Comparison of ENCODE assay signal across 9 cellular contexts in the genomic region with DNA sequence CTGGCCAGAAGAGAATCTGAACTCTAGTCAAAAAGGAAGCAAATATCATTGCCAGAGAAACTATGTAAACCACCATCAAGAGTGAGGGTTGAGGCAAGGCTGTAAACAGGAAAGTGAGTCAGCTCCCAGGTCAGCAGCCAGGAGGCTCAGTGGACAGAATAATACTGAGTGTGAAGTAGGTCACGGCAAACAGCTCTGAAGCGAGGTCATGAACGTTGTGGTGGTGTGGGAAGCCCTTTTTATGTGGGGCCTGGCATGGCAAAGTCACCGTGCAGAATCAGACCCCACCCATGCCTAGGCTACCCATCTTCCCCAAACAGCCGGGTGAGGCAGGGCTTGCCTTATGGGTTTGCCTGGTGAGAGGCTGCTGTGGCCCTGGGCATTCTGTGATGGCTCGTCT. TPM values are rescaled to one million over a fixed set of nuclear protein-coding genes. Genes with fewer than 3 reads are reported as not detected.
DNase-seq lines count a peak whose midpoint lies in the region; ATAC-seq and TF ChIP-seq lines count a peak whose summit lies in the region.
"Had no signal": no experiment of that assay in that cellular context is flagged by ENCODE, and none has a peak within 500 bp of the region (broad histone marks: within the 10 kb centered on the region; RNA-seq: fewer than 3 reads in every experiment).

No MANE protein-coding gene starts in this region.

- H3K27ac Mint-ChIP-seq in Calu3 (ENCODE audit: unreplicated experiment), result peak overlapping the region; percentile 62
- H3K27ac Mint-ChIP-seq: memory B cell had no signal

- peaks cover 30% of the 10 kb centered on the region for H3K4me1 Mint-ChIP-seq in Calu3 (ENCODE audit: low read depth, unreplicated experiment)

- intact Hi-C loops in Calu3 (cut with micrococcal nuclease; ENCODE audit: unreplicated experiment), result no loop called here

- H3K27me3 Mint-ChIP-seq in Calu3 (ENCODE audit: unreplicated experiment), result no peaks in the 10 kb centered on the region
- H3K27me3 Mint-ChIP-seq: memory B cell had no signal

- no peaks in the 10 kb centered on the region for H3K36me3 Mint-ChIP-seq in Calu3 (ENCODE audit: insufficient read depth, unreplicated experiment)

- in situ Hi-C loops in KBM-7 (cut with MboI; ENCODE audit: low pct_unique_long_range_greater_than_20kb, low sequenced_read_pairs), result no loop called here

- no peak overlapping the region for H3K4me3 Mint-ChIP-seq in Calu3 (ENCODE audit: low read depth, unreplicated experiment)
- H3K4me3 Mint-ChIP-seq: memory B cell had no signal

- no peak for ATAC-seq in GM18511 (IDR thresholded peaks at IDR 0.05; ENCODE audit: unreplicated experiment)

- CTCF ChIA-PET in Calu3 (lab: Charles Lee), result interaction anchor here (0.6 kb wide), 2 partner anchors 41 to 67 kb away, joined by 3 read pairs; no protein-coding TSS in a partner anchor

- BruUV-seq in Calu3 (replicated peaks; lab: Mats Ljungman, UMichigan), result no TSS peak

- no peak for TF ChIP-seq CTCF in Calu3 (IDR thresholded peaks at IDR 0.05; ENCODE audit: unreplicated experiment)
- TF ChIP-seq CTCF in epithelial cell of proximal tubule (conservative IDR thresholded peaks at IDR 0.05; ENCODE audit: low read depth, low read length), result no peak

- no peaks in the 10 kb centered on the region for H3K9me3 Mint-ChIP-seq in Calu3 (ENCODE audit: low read depth, unreplicated experiment)

- no peak overlapping the region for H3K4me3 ChIP-seq in epithelial cell of proximal tubule (ENCODE audit: low read depth, low read length)

- DNase-seq in Calu3, result peak; percentile 16
- peak; percentile 93 for DNase-seq in HT1080 (ENCODE audit: low read depth)
- peak; percentile 25 to 39 for DNase-seq in activated CD8-positive, alpha-beta memory T cell treated with anti-CD3 and anti-CD28 coated beads for 1 hour (ENCODE audit: extremely low read depth in 1 of 2, low read depth in 1 of 2)
- DNase-seq in epithelial cell of proximal tubule (ENCODE audit: low read depth), result peak; percentile 74
- DNase-seq in pons (ENCODE audit: low spot score), result peak; percentile 26
- DNase-seq in KBM-7, result no peak
- DNase-seq in NCI-H187 treated with DMSO at 0.1 percent for 48 hours (lab: John Stamatoyannopoulos, UW), result no peak

RNA-seq across cellular contexts. Expression of gene THBS1, which starts 43.9 kb away (rescaled TPM):
- total RNA-seq in Calu3 (2022) (81.2 and 199 TPM in 2 replicates), epithelial cell of proximal tubule (61.7 and 168 TPM in 2 replicates)
- total RNA-seq in HT1080 (2014; rRNA removed; shearing (Covaris generic)), result 188 and 262 TPM in 2 replicates
- 56.3 and 94.9 TPM in 2 replicates for polyA plus RNA-seq in HT1080 (2015; cell fraction: cytosol; rRNA removed)
- polyA plus RNA-seq in HT1080 (2015; cell fraction: nucleus; rRNA removed), result 800 and 860 TPM in 2 replicates

Comparison
In these comparisons a context has a peak if more than half of its experiments do, and no peak if none do; other contexts are left out.
1. DNase-seq: peak in Calu3 (single experiment), HT1080 (single experiment), activated CD8-positive, alpha-beta memory T cell treated with anti-CD3 and anti-CD28 coated beads for 1 hour (2 of 2), epithelial cell of proximal tubule (single experiment) and pons (single experiment); none in KBM-7 (single experiment) and NCI-H187 treated with DMSO at 0.1 percent for 48 hours (single experiment).